ENCODE assay signal across 13 cellular contexts in genomic region chr5:93602261-93603149, GRCh38. TPM values are rescaled to one million over a fixed set of nuclear protein-coding genes. Genes with fewer than 3 reads are reported as not detected.
DNase-seq lines count a peak whose midpoint lies in the region; ATAC-seq, FAIRE-seq and TF ChIP-seq lines count a peak whose summit lies in the region.
"Had no signal": no experiment of that assay in that cellular context is flagged by ENCODE, and none has a peak within 500 bp of the region (broad histone marks: within the 10 kb centered on the region; RNA-seq: fewer than 3 reads in every experiment).

No MANE protein-coding gene starts in this region.

- no peak for DNase-seq in activated T-cell treated with anti-CD3 and anti-CD28 coated beads, Interleukin-2, amount 50 U/mL, for 72 hours
- DNase-seq in activated T-cell treated with anti-CD3 and anti-CD28 coated beads, Interleukin-2, amount 50 U/mL, for 24 hours: no peak
- DNase-seq in astrocyte (ENCODE audit: low read depth) (no peak), islet precursor cell (peak; percentile 72), type B pancreatic cell (ENCODE audit: extremely low spot score, unreplicated experiment) (no peak), gastrocnemius medialis (no peak), tibial artery (no peak)
- DNase-seq: activated CD8-positive, alpha-beta T cell treated with anti-CD3 and anti-CD28 coated beads for 36 hours; DND-41; NCI-H1048; SW 1271 had no signal

- in situ Hi-C loops in gastrocnemius medialis (cut with MboI; ENCODE audit: low sequenced_read_pairs in 4 of 4): loop anchor here in 2 of 4 donors (25.0 kb wide), 2 partner anchors 310 to 510 kb away; a partner anchor contains a TSS

- peak overlapping the region; percentile 33 for H2AFZ ChIP-seq in astrocyte (ENCODE audit: low read depth, low read length)

- H3K4me3 ChIP-seq in astrocyte (ENCODE audit: insufficient read depth, low read depth, low read length) (peak overlapping the region; percentile 49), gastrocnemius medialis (no peak overlapping the region), tibial artery (no peak overlapping the region)

- H3K4me1 Mint-ChIP-seq in activated T-cell treated with anti-CD3 and anti-CD28 coated beads, Interleukin-2, amount 50 U/mL, for 72 hours (ENCODE audit: low read depth): peaks cover 8% of the 10 kb centered on the region
- H3K4me1 Mint-ChIP-seq in activated T-cell treated with anti-CD3 and anti-CD28 coated beads, Interleukin-2, amount 50 U/mL, for 24 hours (ENCODE audit: low read depth): peaks cover 10% of the 10 kb centered on the region
- H3K4me1 Mint-ChIP-seq in astrocyte (ENCODE audit: low read depth, unreplicated experiment): peaks cover 1% of the 10 kb centered on the region
- peaks cover 30% of the 10 kb centered on the region for H3K4me1 Mint-ChIP-seq in type B pancreatic cell (ENCODE audit: unreplicated experiment)

- peaks cover 0 to 3% of the 10 kb centered on the region in 2 donors for H3K36me3 Mint-ChIP-seq in activated T-cell treated with anti-CD3 and anti-CD28 coated beads, Interleukin-2, amount 50 U/mL, for 72 hours (ENCODE audit: insufficient read depth in 2 of 2)
- H3K36me3 Mint-ChIP-seq in activated T-cell treated with anti-CD3 and anti-CD28 coated beads, Interleukin-2, amount 50 U/mL, for 24 hours (ENCODE audit: low read depth): no peaks in the 10 kb centered on the region
- no peaks in the 10 kb centered on the region for H3K36me3 Mint-ChIP-seq in astrocyte (ENCODE audit: low read depth, unreplicated experiment)
- no peaks in the 10 kb centered on the region for H3K36me3 Mint-ChIP-seq in type B pancreatic cell

- H3K36me3 ChIP-seq in astrocyte (ENCODE audit: insufficient read depth, low read length) (no peaks in the 10 kb centered on the region), gastrocnemius medialis (no peaks in the 10 kb centered on the region), tibial artery (no peaks in the 10 kb centered on the region)

- H3K9ac ChIP-seq in astrocyte (ENCODE audit: low read length): peak overlapping the region; percentile 76

- H3K27ac Mint-ChIP-seq in activated T-cell treated with anti-CD3 and anti-CD28 coated beads, Interleukin-2, amount 50 U/mL, for 72 hours: peak overlapping the region; percentile 30
- H3K27ac Mint-ChIP-seq in activated T-cell treated with anti-CD3 and anti-CD28 coated beads, Interleukin-2, amount 50 U/mL, for 24 hours: no peak overlapping the region
- H3K27ac Mint-ChIP-seq in astrocyte (ENCODE audit: unreplicated experiment): no peak overlapping the region
- no peak overlapping the region for H3K27ac Mint-ChIP-seq in type B pancreatic cell
- H3K27ac Mint-ChIP-seq: activated CD8-positive, alpha-beta T cell treated with anti-CD3 and anti-CD28 coated beads for 36 hours; stimulated activated naive CD8-positive, alpha-beta T cell treated with anti-CD3 and anti-CD28 coated beads, Interleukin-15, Interleukin-2, amounts not matched to agents 100 ng/mL and 50 ng/mL, for 24 hours had no signal

- no peak for TF ChIP-seq POLR2A in gastrocnemius medialis (IDR thresholded peaks at IDR 0.05)

- H3K27me3 ChIP-seq in astrocyte (ENCODE audit: insufficient read depth, low read length) (no peaks in the 10 kb centered on the region), gastrocnemius medialis (peaks cover 100% of the 10 kb centered on the region in 3 donors), tibial artery (peaks cover 0 to 80% of the 10 kb centered on the region in 2 donors)

- H3K79me2 ChIP-seq in astrocyte (ENCODE audit: insufficient read depth, low read length): peaks cover 14% of the 10 kb centered on the region

- no peak for TF ChIP-seq CTCF in astrocyte (IDR thresholded peaks at IDR 0.05; ENCODE audit: insufficient read depth, low read depth, low read length)
- TF ChIP-seq CTCF in type B pancreatic cell (conservative IDR thresholded peaks at IDR 0.05): no peak
- TF ChIP-seq CTCF in gastrocnemius medialis (IDR thresholded peaks at IDR 0.05 in 4 of 5, conservative IDR thresholded peaks at IDR 0.05 in 1 of 5): no peak
- no peak for TF ChIP-seq CTCF in tibial artery (IDR thresholded peaks at IDR 0.05)

- H3K4me1 ChIP-seq in astrocyte (ENCODE audit: insufficient read depth, low read length): peaks cover 75% of the 10 kb centered on the region
- peaks cover 0 to 3% of the 10 kb centered on the region in 2 donors for H3K4me1 ChIP-seq in gastrocnemius medialis
- peaks cover 0 to 13% (median 5%) of the 10 kb centered on the region in 4 donors for H3K4me1 ChIP-seq in tibial artery

- intact Hi-C loops in gastrocnemius medialis (cut with DNase I; ENCODE audit: low total_unique reads): no loop called here
- intact Hi-C loops in tibial artery (cut with DNase I; ENCODE audit: low total_unique reads): no loop called here

- no peak overlapping the region for H3K4me3 Mint-ChIP-seq in activated T-cell treated with anti-CD3 and anti-CD28 coated beads, Interleukin-2, amount 50 U/mL, for 72 hours
- H3K4me3 Mint-ChIP-seq in activated T-cell treated with anti-CD3 and anti-CD28 coated beads, Interleukin-2, amount 50 U/mL, for 24 hours: no peak overlapping the region
- no peak overlapping the region for H3K4me3 Mint-ChIP-seq in astrocyte (ENCODE audit: unreplicated experiment)
- H3K4me3 Mint-ChIP-seq in type B pancreatic cell: peak overlapping the region; percentile 83
- H3K4me3 Mint-ChIP-seq: activated CD8-positive, alpha-beta T cell treated with anti-CD3 and anti-CD28 coated beads for 36 hours; stimulated activated naive CD8-positive, alpha-beta T cell treated with anti-CD3 and anti-CD28 coated beads, Interleukin-15, Interleukin-2, amounts not matched to agents 100 ng/mL and 50 ng/mL, for 24 hours had no signal

- peaks cover 31% of the 10 kb centered on the region for H3K27me3 Mint-ChIP-seq in activated T-cell treated with anti-CD3 and anti-CD28 coated beads, Interleukin-2, amount 50 U/mL, for 72 hours (ENCODE audit: low read depth)
- peaks cover 29% of the 10 kb centered on the region for H3K27me3 Mint-ChIP-seq in activated T-cell treated with anti-CD3 and anti-CD28 coated beads, Interleukin-2, amount 50 U/mL, for 24 hours
- H3K27me3 Mint-ChIP-seq in astrocyte (ENCODE audit: low read depth, unreplicated experiment) (peaks cover 30% of the 10 kb centered on the region), type B pancreatic cell (peaks cover 33% of the 10 kb centered on the region)

- H4K20me1 ChIP-seq in astrocyte (ENCODE audit: insufficient read depth, low read length): no peaks in the 10 kb centered on the region

- no peak for ATAC-seq in activated T-cell treated with anti-CD3 and anti-CD28 coated beads, Interleukin-2, amount 50 U/mL, for 72 hours (replicated peaks in 1 of 2)
- ATAC-seq in HG03342 (IDR thresholded peaks at IDR 0.05; ENCODE audit: unreplicated experiment) (no peak), gastrocnemius medialis (no peak)
- ATAC-seq: activated CD8-positive, alpha-beta T cell treated with anti-CD3 and anti-CD28 coated beads for 36 hours had no signal

- no peaks in the 10 kb centered on the region for H3K9me3 ChIP-seq in astrocyte (ENCODE audit: insufficient read depth, low read depth, low read length)
- no peaks in the 10 kb centered on the region for H3K9me3 ChIP-seq in gastrocnemius medialis
- H3K9me3 ChIP-seq in tibial artery: no peaks in the 10 kb centered on the region

- H3K27ac ChIP-seq in astrocyte (ENCODE audit: low read depth, low read length): peak overlapping the region; percentile 78
- no peak overlapping the region for H3K27ac ChIP-seq in gastrocnemius medialis
- no peak overlapping the region for H3K27ac ChIP-seq in tibial artery

- FAIRE-seq in astrocyte (lab: Jason Lieb, UNC): no peak

- H3K4me2 ChIP-seq in astrocyte (ENCODE audit: low read length): peak overlapping the region; percentile 83

- no peaks in the 10 kb centered on the region for H3K9me3 Mint-ChIP-seq in activated T-cell treated with anti-CD3 and anti-CD28 coated beads, Interleukin-2, amount 50 U/mL, for 72 hours
- H3K9me3 Mint-ChIP-seq in activated T-cell treated with anti-CD3 and anti-CD28 coated beads, Interleukin-2, amount 50 U/mL, for 24 hours: no peaks in the 10 kb centered on the region
- H3K9me3 Mint-ChIP-seq in astrocyte (ENCODE audit: unreplicated experiment) (peaks cover 15% of the 10 kb centered on the region), type B pancreatic cell (no peaks in the 10 kb centered on the region)
- H3K9me3 Mint-ChIP-seq: activated CD8-positive, alpha-beta T cell treated with anti-CD3 and anti-CD28 coated beads for 36 hours; stimulated activated naive CD8-positive, alpha-beta T cell treated with anti-CD3 and anti-CD28 coated beads, Interleukin-15, Interleukin-2, amounts not matched to agents 100 ng/mL and 50 ng/mL, for 24 hours had no signal

RNA-seq across cellular contexts. Expression of gene NR2F1, which starts 19.5 kb away (rescaled TPM):
- not detected for total RNA-seq in activated T-cell treated with anti-CD3 and anti-CD28 coated beads, Interleukin-2, amount 50 U/mL, for 72 hours
- total RNA-seq in astrocyte (4.3 and 5.1 TPM in 2 replicates), type B pancreatic cell (ENCODE audit: low replicate concordance) (6.6 and 126 TPM in 2 replicates), gastrocnemius medialis (under 1 TPM in 2 of 4 donors, not detected in 2; 0.36 to 0.55 TPM)
- total RNA-seq: activated CD8-positive, alpha-beta T cell treated with anti-CD3 and anti-CD28 coated beads for 36 hours had no signal

RNA-seq across cellular contexts. Expression of gene NR2F1-AS1, which starts 21.5 kb away (rescaled TPM):
- total RNA-seq in activated T-cell treated with anti-CD3 and anti-CD28 coated beads, Interleukin-2, amount 50 U/mL, for 72 hours: under 1 TPM; 0.41 to 0.93 TPM
- total RNA-seq in astrocyte (6.9 and 7.3 TPM in 2 replicates), type B pancreatic cell (ENCODE audit: low replicate concordance) (1.8 and 19.0 TPM in 2 replicates), gastrocnemius medialis (under 1 TPM in 2 of 4 donors, not detected in 2; 0.13 to 0.85 TPM)
- total RNA-seq: activated CD8-positive, alpha-beta T cell treated with anti-CD3 and anti-CD28 coated beads for 36 hours had no signal
